In the genomic region with DNA sequence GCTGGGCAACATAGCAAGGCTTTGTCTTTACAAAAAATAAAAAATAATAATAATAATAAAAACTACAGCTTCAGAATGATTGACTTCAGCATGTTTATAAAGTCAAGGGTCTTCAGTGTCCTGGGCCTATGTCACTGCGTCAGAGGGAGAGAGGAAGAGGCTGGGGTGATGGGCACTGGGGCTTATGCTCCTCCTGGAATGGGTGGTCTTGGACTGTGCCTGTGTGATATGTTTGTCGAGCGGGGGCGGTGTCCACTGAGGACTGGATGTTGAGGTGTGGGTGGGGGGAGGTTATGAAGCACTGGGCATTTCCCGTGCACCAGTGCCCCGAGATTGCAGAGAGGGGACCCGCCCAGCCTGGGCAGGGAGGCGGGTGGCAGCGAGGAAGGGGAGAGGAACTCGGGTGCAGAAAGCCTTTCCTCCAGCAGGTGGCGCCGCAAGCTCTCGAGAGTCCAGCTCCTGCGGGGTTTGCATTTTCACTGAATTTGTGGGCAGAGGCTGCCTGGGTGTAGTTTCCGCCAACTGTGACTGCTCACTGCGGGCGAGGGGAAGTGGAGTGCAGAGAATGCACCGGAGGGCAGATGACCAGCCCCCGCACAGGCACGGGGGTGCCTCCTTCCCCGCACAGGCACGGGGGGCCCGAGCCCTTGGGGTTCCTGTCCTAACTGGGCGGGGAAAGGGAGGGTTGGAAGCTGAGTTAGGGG, we compare ENCODE assay signal across 1 cellular context.
A peak's percentile ranks its signal among the peaks of the same experiment; 100 is the strongest.
TF ChIP-seq lines count a peak whose summit lies in the region.

No MANE protein-coding gene starts in this region.

TF ChIP-seq in HepG2, 621 proteins besides CTCF, POLR2A, EP300 and RAD21 (continued from another document and continues in another):
- TF ChIP-seq, protein P1, sequence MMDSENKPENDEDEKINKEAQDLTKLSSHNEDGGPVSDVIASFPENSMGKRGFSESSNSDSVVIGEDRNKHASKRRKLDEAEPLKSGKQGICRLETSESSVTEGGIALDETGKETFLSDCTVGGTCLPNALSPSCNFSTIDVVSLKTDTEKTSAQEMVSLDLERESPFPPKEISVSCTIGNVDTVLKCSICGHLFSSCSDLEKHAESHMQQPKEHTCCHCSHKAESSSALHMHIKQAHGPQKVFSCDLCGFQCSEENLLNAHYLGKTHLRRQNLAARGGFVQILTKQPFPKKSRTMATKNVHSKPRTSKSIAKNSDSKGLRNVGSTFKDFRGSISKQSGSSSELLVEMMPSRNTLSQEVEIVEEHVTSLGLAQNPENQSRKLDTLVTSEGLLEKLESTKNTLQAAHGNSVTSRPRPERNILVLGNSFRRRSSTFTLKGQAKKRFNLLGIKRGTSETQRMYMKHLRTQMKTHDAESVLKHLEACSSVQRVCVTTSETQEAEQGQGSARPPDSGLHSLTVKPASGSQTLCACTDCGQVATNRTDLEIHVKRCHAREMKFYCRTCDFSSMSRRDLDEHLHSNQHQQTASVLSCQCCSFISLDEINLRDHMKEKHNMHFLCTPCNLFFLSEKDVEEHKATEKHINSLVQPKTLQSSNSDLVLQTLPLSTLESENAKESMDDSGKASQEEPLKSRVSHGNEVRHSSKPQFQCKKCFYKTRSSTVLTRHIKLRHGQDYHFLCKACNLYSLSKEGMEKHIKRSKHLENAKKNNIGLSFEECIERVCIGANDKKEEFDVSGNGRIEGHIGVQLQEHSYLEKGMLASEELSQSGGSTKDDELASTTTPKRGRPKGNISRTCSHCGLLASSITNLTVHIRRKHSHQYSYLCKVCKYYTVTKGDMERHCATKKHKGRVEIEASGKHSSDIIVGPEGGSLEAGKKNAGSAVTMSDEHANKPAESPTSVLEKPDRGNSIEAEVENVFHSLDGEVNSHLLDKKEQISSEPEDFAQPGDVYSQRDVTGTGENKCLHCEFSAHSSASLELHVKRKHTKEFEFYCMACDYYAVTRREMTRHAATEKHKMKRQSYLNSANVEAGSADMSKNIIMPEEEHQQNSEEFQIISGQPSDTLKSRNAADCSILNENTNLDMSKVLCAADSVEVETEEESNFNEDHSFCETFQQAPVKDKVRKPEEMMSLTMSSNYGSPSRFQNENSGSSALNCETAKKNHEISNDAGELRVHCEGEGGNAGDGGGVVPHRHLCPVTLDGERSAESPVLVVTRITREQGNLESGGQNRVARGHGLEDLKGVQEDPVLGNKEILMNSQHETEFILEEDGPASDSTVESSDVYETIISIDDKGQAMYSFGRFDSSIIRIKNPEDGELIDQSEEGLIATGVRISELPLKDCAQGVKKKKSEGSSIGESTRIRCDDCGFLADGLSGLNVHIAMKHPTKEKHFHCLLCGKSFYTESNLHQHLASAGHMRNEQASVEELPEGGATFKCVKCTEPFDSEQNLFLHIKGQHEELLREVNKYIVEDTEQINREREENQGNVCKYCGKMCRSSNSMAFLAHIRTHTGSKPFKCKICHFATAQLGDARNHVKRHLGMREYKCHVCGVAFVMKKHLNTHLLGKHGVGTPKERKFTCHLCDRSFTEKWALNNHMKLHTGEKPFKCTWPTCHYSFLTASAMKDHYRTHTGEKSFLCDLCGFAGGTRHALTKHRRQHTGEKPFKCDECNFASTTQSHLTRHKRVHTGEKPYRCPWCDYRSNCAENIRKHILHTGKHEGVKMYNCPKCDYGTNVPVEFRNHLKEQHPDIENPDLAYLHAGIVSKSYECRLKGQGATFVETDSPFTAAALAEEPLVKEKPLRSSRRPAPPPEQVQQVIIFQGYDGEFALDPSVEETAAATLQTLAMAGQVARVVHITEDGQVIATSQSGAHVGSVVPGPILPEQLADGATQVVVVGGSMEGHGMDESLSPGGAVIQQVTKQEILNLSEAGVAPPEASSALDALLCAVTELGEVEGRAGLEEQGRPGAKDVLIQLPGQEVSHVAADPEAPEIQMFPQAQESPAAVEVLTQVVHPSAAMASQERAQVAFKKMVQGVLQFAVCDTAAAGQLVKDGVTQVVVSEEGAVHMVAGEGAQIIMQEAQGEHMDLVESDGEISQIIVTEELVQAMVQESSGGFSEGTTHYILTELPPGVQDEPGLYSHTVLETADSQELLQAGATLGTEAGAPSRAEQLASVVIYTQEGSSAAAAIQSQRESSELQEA (CRISPR knock-in tag; IDR thresholded peaks at IDR 0.05; ENCODE audit: not compliant biosample characterization), result peak; percentile 24
- TF ChIP-seq ZNF333 (CRISPR knock-in tag; IDR thresholded peaks at IDR 0.05; ENCODE audit: borderline replicate concordance) (no peak), ASH2L (IDR thresholded peaks at IDR 0.05; ENCODE audit: insufficient read length, low read depth, low read length) (no peak), MIER3 (CRISPR knock-in tag; IDR thresholded peaks at IDR 0.05; ENCODE audit: borderline replicate concordance) (peak; percentile 77; the same call in 1 of the 2 replicates), ZFY (CRISPR knock-in tag; IDR thresholded peaks at IDR 0.05) (no peak), ZC3H4 (CRISPR knock-in tag; IDR thresholded peaks at IDR 0.05; ENCODE audit: borderline replicate concordance) (no peak), ELF3 (CRISPR knock-in tag; IDR thresholded peaks at IDR 0.05) (peak; percentile 45; the same call in 1 of the 2 replicates), RBM22 (optimal IDR thresholded peaks at IDR 0.05; ENCODE audit: low read length) (peak; percentile 83), ZNF614 (CRISPR knock-in tag; IDR thresholded peaks at IDR 0.05; ENCODE audit: borderline replicate concordance) (0 out of 2 replicates have a peak, but pooled peaks have one; percentile 37), SP140L (CRISPR knock-in tag; IDR thresholded peaks at IDR 0.05; ENCODE audit: borderline replicate concordance) (no peak), XRCC5 (optimal IDR thresholded peaks at IDR 0.05; ENCODE audit: low read length) (peak; percentile 96), SP5 (CRISPR knock-in tag; IDR thresholded peaks at IDR 0.05; ENCODE audit: borderline replicate concordance, low read depth) (peak; percentile 29; the same call in 1 of the 2 replicates), MXD4 (CRISPR knock-in tag; IDR thresholded peaks at IDR 0.05) (peak; percentile 69), ZNF839 (CRISPR knock-in tag; IDR thresholded peaks at IDR 0.05; ENCODE audit: borderline replicate concordance) (no peak), ZNF343 (CRISPR knock-in tag; IDR thresholded peaks at IDR 0.05) (no peak), MAFF (IDR thresholded peaks at IDR 0.05; ENCODE audit: low read depth, low read length) (peak; percentile 31; the same call in 1 of the 2 replicates), NCOR1 (IDR thresholded peaks at IDR 0.05; ENCODE audit: borderline replicate concordance, low read length) (no peak), SP1 (IDR thresholded peaks at IDR 0.05) (no peak), SP1 (CRISPR knock-in tag; IDR thresholded peaks at IDR 0.05) (no peak), ZFYVE20 (CRISPR knock-in tag; IDR thresholded peaks at IDR 0.05; ENCODE audit: borderline replicate concordance, low read depth) (no peak), HMG20B (CRISPR knock-in tag; conservative IDR thresholded peaks at IDR 0.05) (0 out of 2 replicates have a peak, but pooled peaks have one; percentile 40)
- TF ChIP-seq, protein P2, sequence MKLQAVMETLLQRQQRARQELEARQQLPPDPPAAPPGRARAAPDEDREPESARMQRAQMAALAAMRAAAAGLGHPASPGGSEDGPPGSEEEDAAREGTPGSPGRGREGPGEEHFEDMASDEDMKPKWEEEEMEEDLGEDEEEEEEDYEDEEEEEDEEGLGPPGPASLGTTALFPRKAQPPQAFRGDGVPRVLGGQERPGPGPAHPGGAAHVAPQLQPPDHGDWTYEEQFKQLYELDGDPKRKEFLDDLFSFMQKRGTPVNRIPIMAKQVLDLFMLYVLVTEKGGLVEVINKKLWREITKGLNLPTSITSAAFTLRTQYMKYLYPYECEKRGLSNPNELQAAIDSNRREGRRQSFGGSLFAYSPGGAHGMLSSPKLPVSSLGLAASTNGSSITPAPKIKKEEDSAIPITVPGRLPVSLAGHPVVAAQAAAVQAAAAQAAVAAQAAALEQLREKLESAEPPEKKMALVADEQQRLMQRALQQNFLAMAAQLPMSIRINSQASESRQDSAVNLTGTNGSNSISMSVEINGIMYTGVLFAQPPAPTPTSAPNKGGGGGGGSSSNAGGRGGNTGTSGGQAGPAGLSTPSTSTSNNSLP (IDR thresholded peaks at IDR 0.05; ENCODE audit: low read depth, low read length), result peak; percentile 48; the same call in 1 of the 2 replicates
- TF ChIP-seq, protein P3, sequence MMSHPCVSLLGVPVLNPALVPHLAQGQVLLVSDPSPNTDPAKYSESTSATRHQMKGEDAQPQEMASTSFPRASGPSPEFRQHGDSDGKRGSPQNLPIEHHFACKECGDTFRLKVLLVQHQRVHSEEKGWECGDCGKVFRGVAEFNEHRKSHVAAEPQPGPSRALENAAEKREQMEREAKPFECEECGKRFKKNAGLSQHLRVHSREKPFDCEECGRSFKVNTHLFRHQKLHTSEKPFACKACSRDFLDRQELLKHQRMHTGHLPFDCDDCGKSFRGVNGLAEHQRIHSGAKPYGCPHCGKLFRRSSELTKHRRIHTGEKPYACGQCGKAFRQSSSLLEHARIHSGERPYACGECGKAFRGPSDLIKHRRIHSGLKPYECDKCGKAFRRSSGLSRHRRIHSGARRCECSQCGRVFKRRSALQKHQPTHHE (CRISPR knock-in tag; IDR thresholded peaks at IDR 0.05; ENCODE audit: borderline replicate concordance), result 0 out of 2 replicates have a peak, but pooled peaks have one; percentile 53
- TF ChIP-seq, protein P4, sequence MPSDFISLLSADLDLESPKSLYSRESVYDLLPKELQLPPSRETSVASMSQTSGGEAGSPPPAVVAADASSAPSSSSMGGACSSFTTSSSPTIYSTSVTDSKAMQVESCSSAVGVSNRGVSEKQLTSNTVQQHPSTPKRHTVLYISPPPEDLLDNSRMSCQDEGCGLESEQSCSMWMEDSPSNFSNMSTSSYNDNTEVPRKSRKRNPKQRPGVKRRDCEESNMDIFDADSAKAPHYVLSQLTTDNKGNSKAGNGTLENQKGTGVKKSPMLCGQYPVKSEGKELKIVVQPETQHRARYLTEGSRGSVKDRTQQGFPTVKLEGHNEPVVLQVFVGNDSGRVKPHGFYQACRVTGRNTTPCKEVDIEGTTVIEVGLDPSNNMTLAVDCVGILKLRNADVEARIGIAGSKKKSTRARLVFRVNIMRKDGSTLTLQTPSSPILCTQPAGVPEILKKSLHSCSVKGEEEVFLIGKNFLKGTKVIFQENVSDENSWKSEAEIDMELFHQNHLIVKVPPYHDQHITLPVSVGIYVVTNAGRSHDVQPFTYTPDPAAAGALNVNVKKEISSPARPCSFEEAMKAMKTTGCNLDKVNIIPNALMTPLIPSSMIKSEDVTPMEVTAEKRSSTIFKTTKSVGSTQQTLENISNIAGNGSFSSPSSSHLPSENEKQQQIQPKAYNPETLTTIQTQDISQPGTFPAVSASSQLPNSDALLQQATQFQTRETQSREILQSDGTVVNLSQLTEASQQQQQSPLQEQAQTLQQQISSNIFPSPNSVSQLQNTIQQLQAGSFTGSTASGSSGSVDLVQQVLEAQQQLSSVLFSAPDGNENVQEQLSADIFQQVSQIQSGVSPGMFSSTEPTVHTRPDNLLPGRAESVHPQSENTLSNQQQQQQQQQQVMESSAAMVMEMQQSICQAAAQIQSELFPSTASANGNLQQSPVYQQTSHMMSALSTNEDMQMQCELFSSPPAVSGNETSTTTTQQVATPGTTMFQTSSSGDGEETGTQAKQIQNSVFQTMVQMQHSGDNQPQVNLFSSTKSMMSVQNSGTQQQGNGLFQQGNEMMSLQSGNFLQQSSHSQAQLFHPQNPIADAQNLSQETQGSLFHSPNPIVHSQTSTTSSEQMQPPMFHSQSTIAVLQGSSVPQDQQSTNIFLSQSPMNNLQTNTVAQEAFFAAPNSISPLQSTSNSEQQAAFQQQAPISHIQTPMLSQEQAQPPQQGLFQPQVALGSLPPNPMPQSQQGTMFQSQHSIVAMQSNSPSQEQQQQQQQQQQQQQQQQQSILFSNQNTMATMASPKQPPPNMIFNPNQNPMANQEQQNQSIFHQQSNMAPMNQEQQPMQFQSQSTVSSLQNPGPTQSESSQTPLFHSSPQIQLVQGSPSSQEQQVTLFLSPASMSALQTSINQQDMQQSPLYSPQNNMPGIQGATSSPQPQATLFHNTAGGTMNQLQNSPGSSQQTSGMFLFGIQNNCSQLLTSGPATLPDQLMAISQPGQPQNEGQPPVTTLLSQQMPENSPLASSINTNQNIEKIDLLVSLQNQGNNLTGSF (CRISPR knock-in tag; IDR thresholded peaks at IDR 0.05), result no peak
- TF ChIP-seq, protein P5, sequence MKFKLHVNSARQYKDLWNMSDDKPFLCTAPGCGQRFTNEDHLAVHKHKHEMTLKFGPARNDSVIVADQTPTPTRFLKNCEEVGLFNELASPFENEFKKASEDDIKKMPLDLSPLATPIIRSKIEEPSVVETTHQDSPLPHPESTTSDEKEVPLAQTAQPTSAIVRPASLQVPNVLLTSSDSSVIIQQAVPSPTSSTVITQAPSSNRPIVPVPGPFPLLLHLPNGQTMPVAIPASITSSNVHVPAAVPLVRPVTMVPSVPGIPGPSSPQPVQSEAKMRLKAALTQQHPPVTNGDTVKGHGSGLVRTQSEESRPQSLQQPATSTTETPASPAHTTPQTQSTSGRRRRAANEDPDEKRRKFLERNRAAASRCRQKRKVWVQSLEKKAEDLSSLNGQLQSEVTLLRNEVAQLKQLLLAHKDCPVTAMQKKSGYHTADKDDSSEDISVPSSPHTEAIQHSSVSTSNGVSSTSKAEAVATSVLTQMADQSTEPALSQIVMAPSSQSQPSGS (CRISPR knock-in tag; IDR thresholded peaks at IDR 0.05), result 0 out of 2 replicates have a peak, but pooled peaks have one; percentile 14
- TF ChIP-seq, protein P6, sequence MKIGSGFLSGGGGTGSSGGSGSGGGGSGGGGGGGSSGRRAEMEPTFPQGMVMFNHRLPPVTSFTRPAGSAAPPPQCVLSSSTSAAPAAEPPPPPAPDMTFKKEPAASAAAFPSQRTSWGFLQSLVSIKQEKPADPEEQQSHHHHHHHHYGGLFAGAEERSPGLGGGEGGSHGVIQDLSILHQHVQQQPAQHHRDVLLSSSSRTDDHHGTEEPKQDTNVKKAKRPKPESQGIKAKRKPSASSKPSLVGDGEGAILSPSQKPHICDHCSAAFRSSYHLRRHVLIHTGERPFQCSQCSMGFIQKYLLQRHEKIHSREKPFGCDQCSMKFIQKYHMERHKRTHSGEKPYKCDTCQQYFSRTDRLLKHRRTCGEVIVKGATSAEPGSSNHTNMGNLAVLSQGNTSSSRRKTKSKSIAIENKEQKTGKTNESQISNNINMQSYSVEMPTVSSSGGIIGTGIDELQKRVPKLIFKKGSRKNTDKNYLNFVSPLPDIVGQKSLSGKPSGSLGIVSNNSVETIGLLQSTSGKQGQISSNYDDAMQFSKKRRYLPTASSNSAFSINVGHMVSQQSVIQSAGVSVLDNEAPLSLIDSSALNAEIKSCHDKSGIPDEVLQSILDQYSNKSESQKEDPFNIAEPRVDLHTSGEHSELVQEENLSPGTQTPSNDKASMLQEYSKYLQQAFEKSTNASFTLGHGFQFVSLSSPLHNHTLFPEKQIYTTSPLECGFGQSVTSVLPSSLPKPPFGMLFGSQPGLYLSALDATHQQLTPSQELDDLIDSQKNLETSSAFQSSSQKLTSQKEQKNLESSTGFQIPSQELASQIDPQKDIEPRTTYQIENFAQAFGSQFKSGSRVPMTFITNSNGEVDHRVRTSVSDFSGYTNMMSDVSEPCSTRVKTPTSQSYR (CRISPR knock-in tag; IDR thresholded peaks at IDR 0.05; ENCODE audit: borderline replicate concordance), result no peak
- TF ChIP-seq, protein P7, sequence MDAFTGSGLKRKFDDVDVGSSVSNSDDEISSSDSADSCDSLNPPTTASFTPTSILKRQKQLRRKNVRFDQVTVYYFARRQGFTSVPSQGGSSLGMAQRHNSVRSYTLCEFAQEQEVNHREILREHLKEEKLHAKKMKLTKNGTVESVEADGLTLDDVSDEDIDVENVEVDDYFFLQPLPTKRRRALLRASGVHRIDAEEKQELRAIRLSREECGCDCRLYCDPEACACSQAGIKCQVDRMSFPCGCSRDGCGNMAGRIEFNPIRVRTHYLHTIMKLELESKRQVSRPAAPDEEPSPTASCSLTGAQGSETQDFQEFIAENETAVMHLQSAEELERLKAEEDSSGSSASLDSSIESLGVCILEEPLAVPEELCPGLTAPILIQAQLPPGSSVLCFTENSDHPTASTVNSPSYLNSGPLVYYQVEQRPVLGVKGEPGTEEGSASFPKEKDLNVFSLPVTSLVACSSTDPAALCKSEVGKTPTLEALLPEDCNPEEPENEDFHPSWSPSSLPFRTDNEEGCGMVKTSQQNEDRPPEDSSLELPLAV (CRISPR knock-in tag; conservative IDR thresholded peaks at IDR 0.05; ENCODE audit: low read depth), result no peak
